ENCODE assay signal across 30 cellular contexts in genomic region chr2:75497256-75497655, GRCh38.
"Had no signal": no experiment of that assay in that cellular context is flagged by ENCODE, and none has a peak within 500 bp of the region (broad histone marks: within the 10 kb centered on the region; RNA-seq: fewer than 3 reads in every experiment).

No MANE protein-coding gene starts in this region.

- H3K9me3 Mint-ChIP-seq: activated B cell treated with CpG ODN at 0.5 μM for 24 hours; activated CD4-positive, alpha-beta memory T cell treated with anti-CD3 and anti-CD28 coated beads, Interleukin-2, amount 10 ng/mL, durations not matched to agents 7 days and 5 days; activated naive CD4-positive, alpha-beta T cell treated with anti-CD3 and anti-CD28 coated beads, Interleukin-2, amount 10 ng/mL, durations not matched to agents 7 days and 5 days; activated naive CD4-positive, alpha-beta T cell treated with anti-CD3 and anti-CD28 coated beads, Interleukin-2, amount 50 U/mL, for 72 hours; activated naive CD8-positive, alpha-beta T cell treated with anti-CD3 and anti-CD28 coated beads, Interleukin-2, amount 10 ng/mL, durations not matched to agents 7 days and 5 days; activated T-cell treated with anti-CD3 and anti-CD28 coated beads, Interleukin-2, amount 50 U/mL, for 24 hours; activated T-cell treated with anti-CD3 and anti-CD28 coated beads, Interleukin-2, amount 50 U/mL, for 72 hours; T-helper 2 cell treated with Interferon-gamma antibody and Interleukin-4, amounts not matched to agents 5 μg/mL and 100 μg/mL, for 36 hours had no signal

- H3K27ac ChIP-seq: ascending aorta, breast epithelium, cardiac muscle cell, colonic mucosa, epithelial cell of prostate, esophagus squamous epithelium, gastroesophageal sphincter, heart right ventricle, hepatocyte, WERI-Rb-1 had no signal

- H3K4me1 ChIP-seq: ascending aorta, breast epithelium, colonic mucosa, esophagus squamous epithelium, gastroesophageal sphincter had no signal

- H2AFZ ChIP-seq: hepatocyte had no signal

- H3K9me3 ChIP-seq: ascending aorta, breast epithelium, colonic mucosa, esophagus squamous epithelium, gastroesophageal sphincter, heart right ventricle had no signal

- H3K36me3 ChIP-seq: ascending aorta, breast epithelium, cardiac muscle cell, colonic mucosa, esophagus squamous epithelium, gastroesophageal sphincter, heart right ventricle, WERI-Rb-1 had no signal

- DNase-seq: activated B cell treated with CpG ODN at 0.5 μM for 24 hours; activated CD4-positive, alpha-beta memory T cell treated with anti-CD3 and anti-CD28 coated beads, Interleukin-2, amount 10 ng/mL, durations not matched to agents 7 days and 5 days; activated CD4-positive, alpha-beta T cell treated with anti-CD3 and anti-CD28 coated beads for 48 hours; activated CD4-positive, alpha-beta T cell treated with anti-CD3 and anti-CD28 coated beads, Interleukin-2, amount 50 U/mL, for 4 hours; activated CD8-positive, alpha-beta memory T cell treated with anti-CD3 and anti-CD28 coated beads, Interleukin-2, amount 50 U/mL, for 48 hours; activated gamma-delta T cell; activated naive CD4-positive, alpha-beta T cell; activated naive CD4-positive, alpha-beta T cell treated with anti-CD3 and anti-CD28 coated beads, Interleukin-2, amount 10 ng/mL, durations not matched to agents 7 days and 5 days; activated naive CD8-positive, alpha-beta T cell treated with anti-CD3 and anti-CD28 coated beads, Interleukin-2, amount 10 ng/mL, durations not matched to agents 7 days and 5 days; activated T-cell treated with anti-CD3 and anti-CD28 coated beads for 4 hours; activated T-cell treated with anti-CD3 and anti-CD28 coated beads, Interleukin-2, amount 50 U/mL, for 24 hours; activated T-cell treated with anti-CD3 and anti-CD28 coated beads, Interleukin-2, amount 50 U/mL, for 72 hours; central memory CD4-positive, alpha-beta T cell; cerebellar nuclear complex; colonic mucosa; effector CD8-positive, alpha-beta T cell; esophagus squamous epithelium; foreskin melanocyte; heart right ventricle; T1000; WERI-Rb-1 had no signal

- H3K4me3 Mint-ChIP-seq: activated B cell treated with CpG ODN at 0.5 μM for 24 hours; activated CD4-positive, alpha-beta memory T cell treated with anti-CD3 and anti-CD28 coated beads, Interleukin-2, amount 10 ng/mL, durations not matched to agents 7 days and 5 days; activated naive CD4-positive, alpha-beta T cell treated with anti-CD3 and anti-CD28 coated beads, Interleukin-2, amount 10 ng/mL, durations not matched to agents 7 days and 5 days; activated naive CD8-positive, alpha-beta T cell treated with anti-CD3 and anti-CD28 coated beads, Interleukin-2, amount 10 ng/mL, durations not matched to agents 7 days and 5 days; activated T-cell treated with anti-CD3 and anti-CD28 coated beads, Interleukin-2, amount 50 U/mL, for 24 hours; activated T-cell treated with anti-CD3 and anti-CD28 coated beads, Interleukin-2, amount 50 U/mL, for 72 hours; brain; T-helper 2 cell treated with Interferon-gamma antibody and Interleukin-4, amounts not matched to agents 5 μg/mL and 100 μg/mL, for 36 hours had no signal

- H3K27me3 ChIP-seq: ascending aorta, breast epithelium, cardiac muscle cell, colonic mucosa, esophagus squamous epithelium, gastroesophageal sphincter, heart right ventricle, hepatocyte had no signal

- H3K4me2 ChIP-seq: hepatocyte had no signal

- H3K79me2 ChIP-seq: hepatocyte had no signal

- H3K4me1 Mint-ChIP-seq: activated B cell treated with CpG ODN at 0.5 μM for 24 hours; activated CD4-positive, alpha-beta memory T cell treated with anti-CD3 and anti-CD28 coated beads, Interleukin-2, amount 10 ng/mL, durations not matched to agents 7 days and 5 days; activated naive CD4-positive, alpha-beta T cell treated with anti-CD3 and anti-CD28 coated beads, Interleukin-2, amount 10 ng/mL, durations not matched to agents 7 days and 5 days; activated naive CD8-positive, alpha-beta T cell treated with anti-CD3 and anti-CD28 coated beads, Interleukin-2, amount 10 ng/mL, durations not matched to agents 7 days and 5 days had no signal

- H3K27ac Mint-ChIP-seq: activated B cell treated with CpG ODN at 0.5 μM for 24 hours; activated CD4-positive, alpha-beta memory T cell treated with anti-CD3 and anti-CD28 coated beads, Interleukin-2, amount 10 ng/mL, durations not matched to agents 7 days and 5 days; activated naive CD4-positive, alpha-beta T cell treated with anti-CD3 and anti-CD28 coated beads, Interleukin-2, amount 10 ng/mL, durations not matched to agents 7 days and 5 days; activated naive CD4-positive, alpha-beta T cell treated with anti-CD3 and anti-CD28 coated beads, Interleukin-2, amount 50 U/mL, for 72 hours; activated naive CD8-positive, alpha-beta T cell treated with anti-CD3 and anti-CD28 coated beads, Interleukin-2, amount 10 ng/mL, durations not matched to agents 7 days and 5 days; activated T-cell treated with anti-CD3 and anti-CD28 coated beads, Interleukin-2, amount 50 U/mL, for 24 hours; activated T-cell treated with anti-CD3 and anti-CD28 coated beads, Interleukin-2, amount 50 U/mL, for 72 hours; brain; T-helper 2 cell treated with Interferon-gamma antibody and Interleukin-4, amounts not matched to agents 5 μg/mL and 100 μg/mL, for 36 hours had no signal

- H3K36me3 Mint-ChIP-seq: activated naive CD4-positive, alpha-beta T cell treated with anti-CD3 and anti-CD28 coated beads, Interleukin-2, amount 10 ng/mL, durations not matched to agents 7 days and 5 days; activated naive CD4-positive, alpha-beta T cell treated with anti-CD3 and anti-CD28 coated beads, Interleukin-2, amount 50 U/mL, for 72 hours; activated naive CD8-positive, alpha-beta T cell treated with anti-CD3 and anti-CD28 coated beads, Interleukin-2, amount 10 ng/mL, durations not matched to agents 7 days and 5 days; brain had no signal

- H3K4me3 ChIP-seq: ascending aorta, breast epithelium, cardiac muscle cell, colonic mucosa, esophagus squamous epithelium, gastroesophageal sphincter, heart right ventricle, hepatocyte had no signal
